8 cellular contexts compared by ENCODE assay signal in the genomic region with DNA sequence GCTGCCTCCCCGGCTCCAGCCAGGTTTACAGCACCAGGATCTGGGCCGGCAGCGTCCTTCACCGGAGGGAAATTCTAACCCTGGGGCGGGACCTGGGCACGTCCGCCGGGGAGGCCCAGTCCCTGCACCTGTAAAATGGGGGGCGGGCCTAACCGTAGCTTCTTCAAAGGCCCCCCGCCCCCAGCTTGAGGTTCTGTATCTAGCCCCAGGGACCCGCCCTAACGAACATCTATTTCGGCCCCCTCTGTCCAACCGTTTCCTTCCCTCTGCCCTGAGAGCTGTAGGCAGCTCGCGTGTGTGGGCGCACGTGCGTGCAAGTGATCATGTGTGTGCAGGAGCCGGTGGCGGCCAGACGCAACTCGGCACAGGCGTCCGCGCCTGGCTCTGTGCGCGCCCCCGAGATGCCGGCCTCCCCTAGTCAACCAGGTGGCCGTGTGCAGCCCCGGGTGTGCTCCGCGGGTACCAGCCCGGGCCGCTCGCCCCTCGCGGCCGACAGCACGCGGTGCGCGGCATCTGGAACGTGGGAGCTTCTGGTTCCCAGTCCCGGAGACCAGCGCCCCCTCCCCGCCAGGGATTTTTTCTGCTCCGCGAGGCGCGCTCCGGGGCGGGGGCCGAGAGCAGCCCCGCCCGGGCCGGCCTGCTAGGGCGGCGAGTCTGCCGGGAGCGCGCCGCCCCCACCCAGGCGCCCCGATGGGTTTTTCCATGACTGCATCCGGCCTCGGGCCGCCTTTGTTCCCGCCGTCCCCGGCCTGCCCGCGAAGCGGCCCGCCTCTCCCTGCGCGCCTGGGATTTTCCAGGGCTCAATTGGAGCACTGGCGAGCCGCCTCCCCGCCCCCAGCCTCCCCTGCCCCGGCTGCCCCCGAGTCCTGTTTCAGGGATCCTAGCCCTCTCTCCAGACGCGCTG. TPM values are rescaled to one million over a fixed set of nuclear protein-coding genes. Genes with fewer than 3 reads are reported as not detected.
A peak's percentile ranks its signal among the peaks of the same experiment; 100 is the strongest.
DNase-seq lines count a peak whose midpoint lies in the region; ATAC-seq and TF ChIP-seq lines count a peak whose summit lies in the region.

No MANE protein-coding gene starts in this region.

- H3K9me3 Mint-ChIP-seq in CD14-positive monocyte = peaks cover 0 to 10% (median 0%) of the 10 kb centered on the region in 7 donors

- H3K27ac Mint-ChIP-seq in CD14-positive monocyte = peak overlapping the region in 6 of 7 donors; percentile 50 to 93 (median 86)

- DNase-seq in CD14-positive monocyte (ENCODE audit: low spot score) (no peak), NOMO-1 treated with dmso at 0.1 percent for 144 hours (lab: John Stamatoyannopoulos, UW; ENCODE audit: unreplicated experiment) (peak; percentile 99), activated T-cell treated with anti-CD3 and anti-CD28 coated beads for 24 hours (ENCODE audit: low read depth) (peak; percentile 78), epithelial cell of prostate (ENCODE audit: low read depth, low spot score) (no peak), mucosa of gallbladder (ENCODE audit: low spot score) (peak; percentile 68)
- DNase-seq in stimulated activated CD8-positive, alpha-beta memory T cell treated with anti-CD3 and anti-CD28 coated beads, Interleukin-4, amount 100 ng/mL, for 24 hours (ENCODE audit: low read depth) = peak; percentile 81

- TF ChIP-seq POLR2A in GM19193 (IDR thresholded peaks at IDR 0.05; ENCODE audit: extremely low read depth, insufficient read depth, insufficient read length) = peak; percentile 86

- H3K4me3 Mint-ChIP-seq in CD14-positive monocyte = peak overlapping the region; percentile 79 to 92

- intact Hi-C loops in CD14-positive monocyte (cut with micrococcal nuclease) = loop anchor here (2.0 to 10.0 kb wide), 8 partner anchors 43 to 171 kb away; partner anchors contain the start of genes PDE6D (in 2 of the 2) and COPS7B (in 1 of the 2)

- peaks cover 55% of the 10 kb centered on the region for H3K4me1 Mint-ChIP-seq in CD14-positive monocyte

- peaks cover 22 to 37% (median 35%) of the 10 kb centered on the region in 3 donors for H3K27me3 Mint-ChIP-seq in CD14-positive monocyte (ENCODE audit: low read depth in 3 of 3)

- ATAC-seq in HG03342 (IDR thresholded peaks at IDR 0.05; ENCODE audit: unreplicated experiment) = peak; percentile 57

- peak overlapping the region; percentile 90 for H3K27ac ChIP-seq in epithelial cell of prostate

- no peak for TF ChIP-seq CTCF in CD14-positive monocyte (IDR thresholded peaks at IDR 0.05)

- H3K36me3 Mint-ChIP-seq in CD14-positive monocyte = no peaks in the 10 kb centered on the region

RNA-seq across cellular contexts. Expression of gene TEX44, which starts 21.2 kb away (rescaled TPM):
- polyA plus RNA-seq in CD14-positive monocyte = not detected
- not detected for total RNA-seq in mucosa of gallbladder

Comparison
In these comparisons a context has a peak if more than half of its experiments do, and no peak if none do; other contexts are left out.
1. DNase-seq: peak in NOMO-1 treated with dmso at 0.1 percent for 144 hours (single experiment), activated T-cell treated with anti-CD3 and anti-CD28 coated beads for 24 hours (single experiment), mucosa of gallbladder (single experiment) and stimulated activated CD8-positive, alpha-beta memory T cell treated with anti-CD3 and anti-CD28 coated beads, Interleukin-4, amount 100 ng/mL, for 24 hours (single experiment); none in CD14-positive monocyte (single experiment) and epithelial cell of prostate (single experiment).